28 cellular contexts compared by ENCODE assay signal in the genomic region with DNA sequence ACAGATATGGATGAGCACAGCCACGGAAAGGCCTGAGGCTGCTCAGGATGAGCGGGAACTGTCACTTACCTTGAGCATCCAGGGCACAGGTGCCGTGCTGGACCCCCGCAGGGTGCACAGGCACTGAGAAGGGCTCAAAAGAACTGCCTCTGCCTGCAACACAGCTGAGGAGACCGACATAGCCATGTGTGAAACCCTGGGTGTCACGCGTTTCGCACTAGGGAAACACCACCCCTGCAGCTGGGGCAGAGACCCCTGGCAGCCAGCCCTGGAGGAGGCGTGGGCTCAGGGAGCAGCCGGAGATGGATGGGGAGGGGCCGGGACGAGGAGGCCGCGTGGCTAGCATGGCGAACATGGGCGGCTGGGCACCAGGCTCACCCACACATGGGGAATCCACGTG.
"Had no signal": no experiment of that assay in that cellular context is flagged by ENCODE, and none has a peak within 500 bp of the region (broad histone marks: within the 10 kb centered on the region; RNA-seq: fewer than 3 reads in every experiment).

No MANE protein-coding gene starts in this region.

- H3K27ac ChIP-seq: breast epithelium, colonic mucosa, esophagus muscularis mucosa, hepatocyte, left lung, neutrophil, ovary, psoas muscle, right atrium auricular region, stomach, suprapubic skin, transverse colon, uterus, WERI-Rb-1 had no signal

- H3K27ac Mint-ChIP-seq: activated naive CD8-positive, alpha-beta T cell; activated T-helper 2 cell treated with anti-CD3 and anti-CD28 coated beads, Interferon-gamma antibody, Interleukin-2, Interleukin-4, amounts not matched to agents 10 μg/mL and 5 μg/mL and 100 μg/mL, durations not matched to agents 14 hours and 24 hours and 36 hours; immature natural killer cell; mesothelial cell of epicardium; T-helper 17 cell had no signal

- H3K4me1 ChIP-seq: breast epithelium, colonic mucosa, esophagus muscularis mucosa, left lung, psoas muscle, right atrium auricular region, stomach, suprapubic skin, transverse colon, uterus had no signal

- H3K4me1 Mint-ChIP-seq: central memory CD8-positive, alpha-beta T cell; mesothelial cell of epicardium; T-helper 17 cell had no signal

- H3K36me3 ChIP-seq: breast epithelium, colonic mucosa, esophagus muscularis mucosa, left lung, neutrophil, ovary, right atrium auricular region, suprapubic skin, transverse colon, uterus, WERI-Rb-1 had no signal

- H3K4me2 ChIP-seq: hepatocyte had no signal

- H3K27me3 ChIP-seq: breast epithelium, colonic mucosa, hepatocyte, left lung, neutrophil, ovary, right atrium auricular region, stomach, suprapubic skin, transverse colon, uterus had no signal

- H2AFZ ChIP-seq: hepatocyte had no signal

- DNase-seq: activated CD4-positive, alpha-beta T cell treated with anti-CD3 and anti-CD28 coated beads for 1 hour; activated naive CD4-positive, alpha-beta T cell; activated T-cell treated with anti-CD3 and anti-CD28 coated beads, Interleukin-2, amount 50 U/mL, for 1 hour; colonic mucosa; glutamatergic neuron; immature natural killer cell; kidney glomerular epithelial cell; left lung; naive thymus-derived CD8-positive, alpha-beta T cell; ovary; psoas muscle; stimulated activated CD4-positive, alpha-beta T cell treated with anti-CD3 and anti-CD28 coated beads, Interleukin-12 subunit alpha, Interleukin-12 subunit beta, amount 100 ng/mL, for 4 hours; stomach; T-helper 17 cell; transverse colon; uterus; WERI-Rb-1 had no signal

- H3K4me3 ChIP-seq: breast epithelium, colonic mucosa, esophagus muscularis mucosa, hepatocyte, left lung, ovary, psoas muscle, right atrium auricular region, stomach, suprapubic skin, transverse colon, uterus had no signal

- H3K9me3 Mint-ChIP-seq: activated T-helper 2 cell treated with anti-CD3 and anti-CD28 coated beads, Interferon-gamma antibody, Interleukin-2, Interleukin-4, amounts not matched to agents 10 μg/mL and 5 μg/mL and 100 μg/mL, durations not matched to agents 14 hours and 24 hours and 36 hours; immature natural killer cell had no signal

- H3K79me2 ChIP-seq: hepatocyte had no signal

- FAIRE-seq: frontal cortex had no signal

- ATAC-seq: left lung; naive thymus-derived CD8-positive, alpha-beta T cell; T-helper 17 cell had no signal

- H3K4me3 Mint-ChIP-seq: activated naive CD8-positive, alpha-beta T cell; central memory CD8-positive, alpha-beta T cell; immature natural killer cell; mesothelial cell of epicardium; naive thymus-derived CD8-positive, alpha-beta T cell; T-helper 17 cell had no signal

- H3K9me3 ChIP-seq: colonic mucosa, neutrophil, ovary, psoas muscle, right atrium auricular region, suprapubic skin, transverse colon, uterus had no signal
